In genomic region chr1:155091071-155092051, GRCh38 we compare ENCODE assay signal across 1 cellular context.
TF ChIP-seq lines count a peak whose summit lies in the region.

No MANE protein-coding gene starts in this region.

TF ChIP-seq in K562, 482 proteins besides CTCF, POLR2A, EP300 and RAD21 (continued from another document and continues in another):
- no peak for TF ChIP-seq ZBTB40 (IDR thresholded peaks at IDR 0.05)
- no peak for TF ChIP-seq ZBTB40 (CRISPR knock-in tag; IDR thresholded peaks at IDR 0.05)
- TF ChIP-seq E2F5 (CRISPR knock-in tag; IDR thresholded peaks at IDR 0.05), result no peak
- TF ChIP-seq CEBPB (tag; IDR thresholded peaks at IDR 0.05), result no peak
- no peak for TF ChIP-seq SIRT6 (IDR thresholded peaks at IDR 0.05; ENCODE audit: low read depth, low read length)
- TF ChIP-seq FOXA1 (IDR thresholded peaks at IDR 0.05; ENCODE audit: borderline replicate concordance), result no peak
- no peak for TF ChIP-seq SPI1 (IDR thresholded peaks at IDR 0.05; ENCODE audit: borderline replicate concordance, low read depth, low read length)
- no peak for TF ChIP-seq ZBTB5 (IDR thresholded peaks at IDR 0.05)
- TF ChIP-seq IRF1 (CRISPR knock-in tag; IDR thresholded peaks at IDR 0.05; ENCODE audit: borderline replicate concordance), result no peak
- no peak for TF ChIP-seq TAL1 (IDR thresholded peaks at IDR 0.05)
- peak; percentile 34; the same call in 1 of the 2 replicates for TF ChIP-seq RB1 (IDR thresholded peaks at IDR 0.05; ENCODE audit: low read depth)
- TF ChIP-seq ATF1 (CRISPR knock-in tag; IDR thresholded peaks at IDR 0.05), result no peak
- no peak for TF ChIP-seq ATF1 (tag; IDR thresholded peaks at IDR 0.05)
- 0 out of 2 replicates have a peak, but pooled peaks have one; percentile 41 for TF ChIP-seq MTA3 (IDR thresholded peaks at IDR 0.05; ENCODE audit: borderline replicate concordance)
- no peak for TF ChIP-seq RBM15 (IDR thresholded peaks at IDR 0.05; ENCODE audit: insufficient read depth, low read length)
- peak; percentile 48; the same call in 1 of the 2 replicates for TF ChIP-seq CREM (IDR thresholded peaks at IDR 0.05; ENCODE audit: low read depth)
- TF ChIP-seq ADNP (tag; IDR thresholded peaks at IDR 0.05), result no peak
- no peak for TF ChIP-seq TCF15 (CRISPR knock-in tag; IDR thresholded peaks at IDR 0.05)
- no peak for TF ChIP-seq ZBED1 (IDR thresholded peaks at IDR 0.05)
- no peak for TF ChIP-seq ZBTB12 (CRISPR knock-in tag; IDR thresholded peaks at IDR 0.05)
- TF ChIP-seq TRIM28 (IDR thresholded peaks at IDR 0.05), result no peak
- TF ChIP-seq RBFOX2 (IDR thresholded peaks at IDR 0.05; ENCODE audit: low read depth, low read length), result 0 out of 2 replicates have a peak, but pooled peaks have one; percentile 26
- peak; percentile 64; the same call in 1 of the 2 replicates for TF ChIP-seq STAG1 (CRISPR knock-in tag; IDR thresholded peaks at IDR 0.05; ENCODE audit: borderline replicate concordance)
- TF ChIP-seq MXI1 (IDR thresholded peaks at IDR 0.05; ENCODE audit: low read depth, low read length), result peak; percentile 61; the same call in 1 of the 2 replicates
- no peak for TF ChIP-seq ETS1 (conservative IDR thresholded peaks at IDR 0.05; ENCODE audit: control insufficient read depth, low read depth, low read length)
- peak; percentile 72 for TF ChIP-seq DEAF1 (CRISPR knock-in tag; IDR thresholded peaks at IDR 0.05)
- TF ChIP-seq TEAD4 (IDR thresholded peaks at IDR 0.05; ENCODE audit: low read length), result peak; percentile 32; the same call in 1 of the 2 replicates
- TF ChIP-seq TEAD4 (CRISPR knock-in tag; IDR thresholded peaks at IDR 0.05; ENCODE audit: borderline replicate concordance), result no peak
- no peak for TF ChIP-seq ERF (CRISPR knock-in tag; IDR thresholded peaks at IDR 0.05)
- TF ChIP-seq ZBTB49 (CRISPR knock-in tag; IDR thresholded peaks at IDR 0.05; ENCODE audit: borderline replicate concordance), result no peak
- no peak for TF ChIP-seq PTRF (tag; IDR thresholded peaks at IDR 0.05)
- TF ChIP-seq ID3 (CRISPR knock-in tag; IDR thresholded peaks at IDR 0.05), result no peak
- TF ChIP-seq ID3 (tag; IDR thresholded peaks at IDR 0.05), result 0 out of 2 replicates have a peak, but pooled peaks have one; percentile 29
- no peak for TF ChIP-seq SMAD3 (CRISPR knock-in tag; conservative IDR thresholded peaks at IDR 0.05)
- peak; percentile 23; the same call in 1 of the 2 replicates for TF ChIP-seq ARID2 (IDR thresholded peaks at IDR 0.05)
- no peak for TF ChIP-seq NR3C1 (CRISPR knock-in tag; IDR thresholded peaks at IDR 0.05)
- no peak for TF ChIP-seq ZNF584 (CRISPR knock-in tag; IDR thresholded peaks at IDR 0.05; ENCODE audit: low read depth)
- no peak for TF ChIP-seq ZEB2 (IDR thresholded peaks at IDR 0.05)
- TF ChIP-seq NR4A1 (CRISPR knock-in tag; IDR thresholded peaks at IDR 0.05), result no peak
- no peak for TF ChIP-seq NR4A1 (tag; IDR thresholded peaks at IDR 0.05)
- TF ChIP-seq E2F6 (IDR thresholded peaks at IDR 0.05; ENCODE audit: borderline replicate concordance in 1 of 2, extremely low read depth in 1 of 2, insufficient read depth in 1 of 2, insufficient read length in 1 of 2, low read depth in 1 of 2, low read length in 1 of 2, poor library complexity in 1 of 2, severe bottlenecking in 1 of 2), result peak; percentile 64 to 79
- TF ChIP-seq RNF2 (IDR thresholded peaks at IDR 0.05), result no peak
- TF ChIP-seq MTF1 (CRISPR knock-in tag; IDR thresholded peaks at IDR 0.05; ENCODE audit: borderline replicate concordance), result no peak
